ENCODE assay signal across 10 cellular contexts in the genomic region with DNA sequence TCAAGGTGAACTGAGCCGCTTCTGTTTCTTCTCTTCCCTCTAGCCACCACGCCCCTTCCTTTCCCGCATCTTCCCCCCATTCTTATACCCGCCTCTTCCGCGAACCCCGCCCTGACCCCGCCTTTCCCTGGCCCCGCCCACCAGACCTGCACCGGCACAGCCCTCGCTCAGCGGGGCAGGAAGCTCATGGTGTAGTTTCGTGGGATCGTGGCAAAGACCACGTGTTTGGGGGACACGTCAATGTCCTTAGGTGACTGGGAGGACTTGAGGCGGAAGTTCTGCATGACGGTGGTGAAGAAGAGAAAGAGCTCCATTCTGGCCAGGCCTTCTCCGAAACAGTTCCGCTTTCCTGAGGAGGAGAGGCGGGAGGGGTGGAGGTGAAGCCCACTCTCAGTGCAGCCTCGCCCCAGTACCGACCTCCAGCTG. TPM values are rescaled to one million over a fixed set of nuclear protein-coding genes. Genes with fewer than 3 reads are reported as not detected.
DNase-seq lines count a peak whose midpoint lies in the region; ATAC-seq and TF ChIP-seq lines count a peak whose summit lies in the region.
"Not testable (repeated sequence)": the region's sequence is repeated elsewhere in the genome, so short reads cannot be mapped to it uniquely, and the experiment has no call there.
"Had no signal": no experiment of that assay in that cellular context is flagged by ENCODE, and none has a peak within 500 bp of the region (broad histone marks: within the 10 kb centered on the region; RNA-seq: fewer than 3 reads in every experiment).

No MANE protein-coding gene starts in this region.

- not testable (repeated sequence) for H3K9me3 Mint-ChIP-seq in CD8-positive, alpha-beta T cell; IgD-negative memory B cell; T-cell

- intact Hi-C loops in CD8-positive, alpha-beta T cell (cut with DNase I, micrococcal nuclease) = loop anchor here (2.0 to 5.0 kb wide), 2 partner anchors 48 to 125 kb away; a partner anchor contains a TSS
- intact Hi-C loops in right cardiac atrium (cut with DNase I); psoas muscle (cut with DNase I): not testable (repeated sequence)

- not testable (repeated sequence) for H3K27me3 ChIP-seq in CD8-positive, alpha-beta T cell (ENCODE audit: insufficient read depth, low read length); adipocyte (replicated peaks; ENCODE audit: control insufficient read depth, insufficient read depth, low read length); right cardiac atrium (ENCODE audit: control insufficient read depth, insufficient read depth); psoas muscle (ENCODE audit: insufficient read depth in 3 of 3, low read length in 2 of 3)

- POLR2A ChIA-PET in CD8-positive, alpha-beta T cell (lab: Charles Lee) = not testable (repeated sequence)
- POLR2A ChIA-PET in T-cell (lab: Charles Lee) = interaction anchor here in 1 of 2 donors (0.7 kb wide), 1 partner anchor 308 kb away, joined by 3 read pairs; no protein-coding TSS in a partner anchor

- WGBS in right cardiac atrium = 17% methylated on average over 19 of the region's 23 CpGs
- 3 to 10% (median 4%) methylated on average over 15 to 20 of the region's 23 CpGs for WGBS in psoas muscle, 3 donors

- H3K36me3 Mint-ChIP-seq in CD8-positive, alpha-beta T cell; IgD-negative memory B cell; T-cell: not testable (repeated sequence)

- peaks cover 20% of the 10 kb centered on the region for H3K27me3 Mint-ChIP-seq in CD8-positive, alpha-beta T cell (ENCODE audit: low read depth)
- peaks cover 25% of the 10 kb centered on the region for H3K27me3 Mint-ChIP-seq in IgD-negative memory B cell
- peaks cover 20 to 37% of the 10 kb centered on the region in 2 donors for H3K27me3 Mint-ChIP-seq in T-cell

- CTCF ChIA-PET in CD8-positive, alpha-beta T cell (lab: Charles Lee); T-cell (lab: Charles Lee): not testable (repeated sequence)

- not testable (repeated sequence) for H3K36me3 ChIP-seq in CD8-positive, alpha-beta T cell (ENCODE audit: insufficient read depth, low read length); adipocyte (ENCODE audit: control insufficient read depth, insufficient read depth, low read length, severe bottlenecking); psoas muscle (ENCODE audit: insufficient read depth in 1 of 2, low read depth in 1 of 2)

- peak; percentile 79 to 96 (median 85) for DNase-seq in CD8-positive, alpha-beta T cell
- DNase-seq in T-cell (peak; percentile 67 to 98 (median 87)), adipocyte (ENCODE audit: low read depth) (peak; percentile 11), right cardiac atrium (peak; percentile 62 to 85 (median 79)), psoas muscle (peak; percentile 58 to 79)
- peak; percentile 48 to 65 (median 57) for DNase-seq in activated CD8-positive, alpha-beta memory T cell treated with anti-CD3 and anti-CD28 coated beads for 48 hours (ENCODE audit: low read depth in 2 of 3, low spot score in 2 of 3)
- DNase-seq in stimulated activated CD8-positive, alpha-beta memory T cell treated with anti-CD3 and anti-CD28 coated beads, Interleukin-4, amount 100 ng/mL, for 48 hours = peak; percentile 95

- peak; percentile 99 for ATAC-seq in CD8-positive, alpha-beta T cell
- ATAC-seq in T-cell (replicated peaks in 1 of 4) = peak; percentile 86 to 95 (median 86)
- ATAC-seq in right cardiac atrium = peak; percentile 55 to 81
- ATAC-seq in psoas muscle = not testable (repeated sequence)

- TF ChIP-seq CTCF in CD8-positive, alpha-beta T cell (IDR thresholded peaks at IDR 0.05); psoas muscle (IDR thresholded peaks at IDR 0.05): not testable (repeated sequence)

- H3K27ac Mint-ChIP-seq in CD8-positive, alpha-beta T cell = peak overlapping the region; percentile 63
- H3K27ac Mint-ChIP-seq in IgD-negative memory B cell = not testable (repeated sequence)
- peak overlapping the region in 1 of 2 donors; percentile 70 for H3K27ac Mint-ChIP-seq in T-cell

- peaks cover 11% of the 10 kb centered on the region for H3K4me1 ChIP-seq in CD8-positive, alpha-beta T cell (ENCODE audit: insufficient read depth, low read length)
- not testable (repeated sequence) for H3K4me1 ChIP-seq in adipocyte (ENCODE audit: control insufficient read depth, insufficient read depth, low read length); right cardiac atrium (ENCODE audit: control insufficient read depth, insufficient read depth, low read length); psoas muscle

- not testable (repeated sequence) for H3K4me3 ChIP-seq in CD8-positive, alpha-beta T cell (ENCODE audit: low read depth, low read length); adipocyte (ENCODE audit: low read length); right cardiac atrium (ENCODE audit: low read length); psoas muscle

- H3K9me3 ChIP-seq in CD8-positive, alpha-beta T cell (ENCODE audit: low read length); adipocyte (ENCODE audit: control insufficient read depth, low read length); right cardiac atrium (ENCODE audit: control insufficient read depth, low read length); psoas muscle: not testable (repeated sequence)

- H3K27ac ChIP-seq in CD8-positive, alpha-beta T cell (ENCODE audit: low read depth, low read length); right cardiac atrium (ENCODE audit: low read length); psoas muscle: not testable (repeated sequence)

- peak overlapping the region; percentile 77 for H3K4me3 Mint-ChIP-seq in CD8-positive, alpha-beta T cell
- H3K4me3 Mint-ChIP-seq in IgD-negative memory B cell (peak overlapping the region; percentile 71 to 89 (median 76)), T-cell (peak overlapping the region; percentile 67 to 75 (median 70))

- H3K9ac ChIP-seq in adipocyte (ENCODE audit: low read length) = not testable (repeated sequence)

- H3K4me1 Mint-ChIP-seq in CD8-positive, alpha-beta T cell (ENCODE audit: low read depth) = peaks cover 14% of the 10 kb centered on the region
- not testable (repeated sequence) for H3K4me1 Mint-ChIP-seq in IgD-negative memory B cell
- peaks cover 14 to 16% (median 15%) of the 10 kb centered on the region in 3 donors for H3K4me1 Mint-ChIP-seq in T-cell

RNA-seq across cellular contexts. Expression of a gene that starts 6.5 kb away (rescaled TPM):
- not detected for total RNA-seq in CD8-positive, alpha-beta T cell
- not detected for polyA plus RNA-seq in IgD-negative memory B cell
- not detected for total RNA-seq in T-cell
- not detected for total RNA-seq in right cardiac atrium
- not detected for polyA plus RNA-seq in right cardiac atrium
- total RNA-seq in psoas muscle = under 1 TPM in 1 of 4 donors, not detected in 3; 0.71 TPM
- polyA plus RNA-seq in psoas muscle = not detected
- total RNA-seq: ascending aorta, PC-3 had no signal

RNA-seq across cellular contexts. Expression of a gene that starts 25.3 kb away (rescaled TPM):
- total RNA-seq in CD8-positive, alpha-beta T cell = not detected
- polyA plus RNA-seq in IgD-negative memory B cell (not detected), right cardiac atrium (not detected), psoas muscle (not detected)
- total RNA-seq in T-cell (1 to 10 TPM in 1 of 5 donors, under 1 TPM in 2, not detected in 2; 0.59 to 1.1 (median 0.66) TPM), right cardiac atrium (not detected), psoas muscle (under 1 TPM in 1 of 4 donors, not detected in 3; 0.32 TPM)
- total RNA-seq: ascending aorta, PC-3 had no signal

Comparison
In these comparisons a context has a peak if more than half of its experiments do, and no peak if none do; other contexts are left out.
1. DNase-seq: peak in every context shown above with its lines; median percentile 95 in stimulated activated CD8-positive, alpha-beta memory T cell treated with anti-CD3 and anti-CD28 coated beads, Interleukin-4, amount 100 ng/mL, for 48 hours; 87 in T-cell; 85 in CD8-positive, alpha-beta T cell; 79 in right cardiac atrium; 68 in psoas muscle; 57 in activated CD8-positive, alpha-beta memory T cell treated with anti-CD3 and anti-CD28 coated beads for 48 hours; 11 in adipocyte.